In the genomic region with DNA sequence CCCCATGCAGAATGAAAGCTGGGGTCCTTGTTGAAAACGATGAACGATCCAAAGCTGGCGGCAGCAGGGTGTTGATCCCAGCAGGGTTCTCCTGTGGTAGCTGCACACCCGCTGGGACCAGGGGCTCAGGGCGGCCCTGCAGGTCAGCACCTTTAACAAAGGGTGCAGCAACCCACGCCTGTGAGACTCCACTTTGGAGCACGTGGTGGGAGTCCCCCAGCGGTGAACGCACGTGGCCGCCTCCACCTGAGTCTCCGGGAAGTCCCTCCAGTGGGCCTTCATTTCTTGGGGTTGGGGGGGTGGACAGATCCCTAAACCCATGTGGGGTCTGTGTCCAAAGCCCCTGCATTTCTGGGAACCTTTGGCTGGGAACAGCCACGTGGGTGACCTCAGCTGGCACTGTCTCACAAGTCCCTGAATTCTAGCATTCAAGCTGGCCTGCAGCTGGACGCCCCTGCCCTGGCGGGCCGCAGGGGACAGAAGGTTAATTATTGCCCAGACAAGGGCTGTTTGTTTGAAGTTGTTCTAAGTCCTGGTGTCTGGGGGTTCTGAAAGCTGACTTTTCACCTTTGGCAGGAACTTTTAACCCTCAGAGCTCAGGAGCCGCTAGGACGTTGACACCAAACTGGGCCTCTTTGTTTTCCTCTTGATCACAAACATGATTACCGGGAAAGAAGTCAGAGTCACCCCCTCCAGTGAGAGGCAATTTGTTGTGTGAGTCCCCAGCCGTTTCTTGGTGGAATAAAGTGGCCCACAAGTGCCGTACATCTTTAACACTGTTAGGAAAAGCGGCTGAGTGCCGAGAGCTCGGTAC, we compare ENCODE assay signal across 1 cellular context.
TF ChIP-seq lines count a peak whose summit lies in the region.

No MANE protein-coding gene starts in this region.

TF ChIP-seq in HepG2, 621 proteins besides CTCF, POLR2A, EP300 and RAD21 (continued from another document):
- TF ChIP-seq, protein P1, sequence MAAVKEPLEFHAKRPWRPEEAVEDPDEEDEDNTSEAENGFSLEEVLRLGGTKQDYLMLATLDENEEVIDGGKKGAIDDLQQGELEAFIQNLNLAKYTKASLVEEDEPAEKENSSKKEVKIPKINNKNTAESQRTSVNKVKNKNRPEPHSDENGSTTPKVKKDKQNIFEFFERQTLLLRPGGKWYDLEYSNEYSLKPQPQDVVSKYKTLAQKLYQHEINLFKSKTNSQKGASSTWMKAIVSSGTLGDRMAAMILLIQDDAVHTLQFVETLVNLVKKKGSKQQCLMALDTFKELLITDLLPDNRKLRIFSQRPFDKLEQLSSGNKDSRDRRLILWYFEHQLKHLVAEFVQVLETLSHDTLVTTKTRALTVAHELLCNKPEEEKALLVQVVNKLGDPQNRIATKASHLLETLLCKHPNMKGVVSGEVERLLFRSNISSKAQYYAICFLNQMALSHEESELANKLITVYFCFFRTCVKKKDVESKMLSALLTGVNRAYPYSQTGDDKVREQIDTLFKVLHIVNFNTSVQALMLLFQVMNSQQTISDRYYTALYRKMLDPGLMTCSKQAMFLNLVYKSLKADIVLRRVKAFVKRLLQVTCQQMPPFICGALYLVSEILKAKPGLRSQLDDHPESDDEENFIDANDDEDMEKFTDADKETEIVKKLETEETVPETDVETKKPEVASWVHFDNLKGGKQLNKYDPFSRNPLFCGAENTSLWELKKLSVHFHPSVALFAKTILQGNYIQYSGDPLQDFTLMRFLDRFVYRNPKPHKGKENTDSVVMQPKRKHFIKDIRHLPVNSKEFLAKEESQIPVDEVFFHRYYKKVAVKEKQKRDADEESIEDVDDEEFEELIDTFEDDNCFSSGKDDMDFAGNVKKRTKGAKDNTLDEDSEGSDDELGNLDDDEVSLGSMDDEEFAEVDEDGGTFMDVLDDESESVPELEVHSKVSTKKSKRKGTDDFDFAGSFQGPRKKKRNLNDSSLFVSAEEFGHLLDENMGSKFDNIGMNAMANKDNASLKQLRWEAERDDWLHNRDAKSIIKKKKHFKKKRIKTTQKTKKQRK (IDR thresholded peaks at IDR 0.05; ENCODE audit: low read length) = no peak
- TF ChIP-seq, protein P2, sequence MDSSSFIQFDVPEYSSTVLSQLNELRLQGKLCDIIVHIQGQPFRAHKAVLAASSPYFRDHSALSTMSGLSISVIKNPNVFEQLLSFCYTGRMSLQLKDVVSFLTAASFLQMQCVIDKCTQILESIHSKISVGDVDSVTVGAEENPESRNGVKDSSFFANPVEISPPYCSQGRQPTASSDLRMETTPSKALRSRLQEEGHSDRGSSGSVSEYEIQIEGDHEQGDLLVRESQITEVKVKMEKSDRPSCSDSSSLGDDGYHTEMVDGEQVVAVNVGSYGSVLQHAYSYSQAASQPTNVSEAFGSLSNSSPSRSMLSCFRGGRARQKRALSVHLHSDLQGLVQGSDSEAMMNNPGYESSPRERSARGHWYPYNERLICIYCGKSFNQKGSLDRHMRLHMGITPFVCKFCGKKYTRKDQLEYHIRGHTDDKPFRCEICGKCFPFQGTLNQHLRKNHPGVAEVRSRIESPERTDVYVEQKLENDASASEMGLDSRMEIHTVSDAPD (CRISPR knock-in tag; IDR thresholded peaks at IDR 0.05) = peak; percentile 54; the same call in 1 of the 2 replicates
- TF ChIP-seq ZNF570 (CRISPR knock-in tag; IDR thresholded peaks at IDR 0.05; ENCODE audit: borderline replicate concordance) (no peak), CBX5 (CRISPR knock-in tag; IDR thresholded peaks at IDR 0.05; ENCODE audit: borderline replicate concordance) (peak; percentile 77; the same call in 1 of the 2 replicates), MEIS2 (CRISPR knock-in tag; IDR thresholded peaks at IDR 0.05) (peak; percentile 89), RXRB (CRISPR knock-in tag; IDR thresholded peaks at IDR 0.05; ENCODE audit: borderline replicate concordance) (peak; percentile 99), SAP130 (CRISPR knock-in tag; IDR thresholded peaks at IDR 0.05; ENCODE audit: low read depth) (peak; percentile 95), ZNF432 (CRISPR knock-in tag; IDR thresholded peaks at IDR 0.05; ENCODE audit: borderline replicate concordance) (no peak), TSC22D2 (CRISPR knock-in tag; IDR thresholded peaks at IDR 0.05; ENCODE audit: borderline replicate concordance) (peak; percentile 23; the same call in 1 of the 2 replicates), ZFP36L1 (CRISPR knock-in tag; IDR thresholded peaks at IDR 0.05) (peak; percentile 93), RFXAP (CRISPR knock-in tag; IDR thresholded peaks at IDR 0.05; ENCODE audit: borderline replicate concordance) (peak; percentile 53; the same call in 1 of the 2 replicates), ZFP90 (CRISPR knock-in tag; IDR thresholded peaks at IDR 0.05; ENCODE audit: borderline replicate concordance) (peak; percentile 72), PAX8 (CRISPR knock-in tag; IDR thresholded peaks at IDR 0.05; ENCODE audit: borderline replicate concordance) (no peak), FOXA3 (CRISPR knock-in tag; IDR thresholded peaks at IDR 0.05) (peak; percentile 83), ZSCAN25 (CRISPR knock-in tag; IDR thresholded peaks at IDR 0.05) (peak; percentile 78), ZNF232 (CRISPR knock-in tag; IDR thresholded peaks at IDR 0.05; ENCODE audit: borderline replicate concordance) (peak; percentile 73; the same call in 1 of the 2 replicates), ZNF335 (CRISPR knock-in tag; IDR thresholded peaks at IDR 0.05) (peak; percentile 91), SMARCC2 (IDR thresholded peaks at IDR 0.05) (no peak), ZSCAN9 (CRISPR knock-in tag; IDR thresholded peaks at IDR 0.05; ENCODE audit: borderline replicate concordance) (peak; percentile 91), PAWR (CRISPR knock-in tag; IDR thresholded peaks at IDR 0.05; ENCODE audit: borderline replicate concordance) (no peak), ZNF296 (CRISPR knock-in tag; conservative IDR thresholded peaks at IDR 0.05) (peak; percentile 77; the same call in 1 of the 2 replicates), ISX (CRISPR knock-in tag; conservative IDR thresholded peaks at IDR 0.05) (no peak), SMYD3 (CRISPR knock-in tag; IDR thresholded peaks at IDR 0.05) (peak; percentile 81), SP2 (CRISPR knock-in tag; IDR thresholded peaks at IDR 0.05) (no peak), NCOA5 (CRISPR knock-in tag; IDR thresholded peaks at IDR 0.05) (no peak)
- TF ChIP-seq, protein P3, sequence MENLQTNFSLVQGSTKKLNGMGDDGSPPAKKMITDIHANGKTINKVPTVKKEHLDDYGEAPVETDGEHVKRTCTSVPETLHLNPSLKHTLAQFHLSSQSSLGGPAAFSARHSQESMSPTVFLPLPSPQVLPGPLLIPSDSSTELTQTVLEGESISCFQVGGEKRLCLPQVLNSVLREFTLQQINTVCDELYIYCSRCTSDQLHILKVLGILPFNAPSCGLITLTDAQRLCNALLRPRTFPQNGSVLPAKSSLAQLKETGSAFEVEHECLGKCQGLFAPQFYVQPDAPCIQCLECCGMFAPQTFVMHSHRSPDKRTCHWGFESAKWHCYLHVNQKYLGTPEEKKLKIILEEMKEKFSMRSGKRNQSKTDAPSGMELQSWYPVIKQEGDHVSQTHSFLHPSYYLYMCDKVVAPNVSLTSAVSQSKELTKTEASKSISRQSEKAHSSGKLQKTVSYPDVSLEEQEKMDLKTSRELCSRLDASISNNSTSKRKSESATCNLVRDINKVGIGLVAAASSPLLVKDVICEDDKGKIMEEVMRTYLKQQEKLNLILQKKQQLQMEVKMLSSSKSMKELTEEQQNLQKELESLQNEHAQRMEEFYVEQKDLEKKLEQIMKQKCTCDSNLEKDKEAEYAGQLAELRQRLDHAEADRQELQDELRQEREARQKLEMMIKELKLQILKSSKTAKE (CRISPR knock-in tag; IDR thresholded peaks at IDR 0.05; ENCODE audit: borderline replicate concordance) = peak; percentile 97
- TF ChIP-seq, protein P4, sequence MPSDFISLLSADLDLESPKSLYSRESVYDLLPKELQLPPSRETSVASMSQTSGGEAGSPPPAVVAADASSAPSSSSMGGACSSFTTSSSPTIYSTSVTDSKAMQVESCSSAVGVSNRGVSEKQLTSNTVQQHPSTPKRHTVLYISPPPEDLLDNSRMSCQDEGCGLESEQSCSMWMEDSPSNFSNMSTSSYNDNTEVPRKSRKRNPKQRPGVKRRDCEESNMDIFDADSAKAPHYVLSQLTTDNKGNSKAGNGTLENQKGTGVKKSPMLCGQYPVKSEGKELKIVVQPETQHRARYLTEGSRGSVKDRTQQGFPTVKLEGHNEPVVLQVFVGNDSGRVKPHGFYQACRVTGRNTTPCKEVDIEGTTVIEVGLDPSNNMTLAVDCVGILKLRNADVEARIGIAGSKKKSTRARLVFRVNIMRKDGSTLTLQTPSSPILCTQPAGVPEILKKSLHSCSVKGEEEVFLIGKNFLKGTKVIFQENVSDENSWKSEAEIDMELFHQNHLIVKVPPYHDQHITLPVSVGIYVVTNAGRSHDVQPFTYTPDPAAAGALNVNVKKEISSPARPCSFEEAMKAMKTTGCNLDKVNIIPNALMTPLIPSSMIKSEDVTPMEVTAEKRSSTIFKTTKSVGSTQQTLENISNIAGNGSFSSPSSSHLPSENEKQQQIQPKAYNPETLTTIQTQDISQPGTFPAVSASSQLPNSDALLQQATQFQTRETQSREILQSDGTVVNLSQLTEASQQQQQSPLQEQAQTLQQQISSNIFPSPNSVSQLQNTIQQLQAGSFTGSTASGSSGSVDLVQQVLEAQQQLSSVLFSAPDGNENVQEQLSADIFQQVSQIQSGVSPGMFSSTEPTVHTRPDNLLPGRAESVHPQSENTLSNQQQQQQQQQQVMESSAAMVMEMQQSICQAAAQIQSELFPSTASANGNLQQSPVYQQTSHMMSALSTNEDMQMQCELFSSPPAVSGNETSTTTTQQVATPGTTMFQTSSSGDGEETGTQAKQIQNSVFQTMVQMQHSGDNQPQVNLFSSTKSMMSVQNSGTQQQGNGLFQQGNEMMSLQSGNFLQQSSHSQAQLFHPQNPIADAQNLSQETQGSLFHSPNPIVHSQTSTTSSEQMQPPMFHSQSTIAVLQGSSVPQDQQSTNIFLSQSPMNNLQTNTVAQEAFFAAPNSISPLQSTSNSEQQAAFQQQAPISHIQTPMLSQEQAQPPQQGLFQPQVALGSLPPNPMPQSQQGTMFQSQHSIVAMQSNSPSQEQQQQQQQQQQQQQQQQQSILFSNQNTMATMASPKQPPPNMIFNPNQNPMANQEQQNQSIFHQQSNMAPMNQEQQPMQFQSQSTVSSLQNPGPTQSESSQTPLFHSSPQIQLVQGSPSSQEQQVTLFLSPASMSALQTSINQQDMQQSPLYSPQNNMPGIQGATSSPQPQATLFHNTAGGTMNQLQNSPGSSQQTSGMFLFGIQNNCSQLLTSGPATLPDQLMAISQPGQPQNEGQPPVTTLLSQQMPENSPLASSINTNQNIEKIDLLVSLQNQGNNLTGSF (CRISPR knock-in tag; IDR thresholded peaks at IDR 0.05) = peak; percentile 37; the same call in 1 of the 2 replicates
- TF ChIP-seq, protein P5, sequence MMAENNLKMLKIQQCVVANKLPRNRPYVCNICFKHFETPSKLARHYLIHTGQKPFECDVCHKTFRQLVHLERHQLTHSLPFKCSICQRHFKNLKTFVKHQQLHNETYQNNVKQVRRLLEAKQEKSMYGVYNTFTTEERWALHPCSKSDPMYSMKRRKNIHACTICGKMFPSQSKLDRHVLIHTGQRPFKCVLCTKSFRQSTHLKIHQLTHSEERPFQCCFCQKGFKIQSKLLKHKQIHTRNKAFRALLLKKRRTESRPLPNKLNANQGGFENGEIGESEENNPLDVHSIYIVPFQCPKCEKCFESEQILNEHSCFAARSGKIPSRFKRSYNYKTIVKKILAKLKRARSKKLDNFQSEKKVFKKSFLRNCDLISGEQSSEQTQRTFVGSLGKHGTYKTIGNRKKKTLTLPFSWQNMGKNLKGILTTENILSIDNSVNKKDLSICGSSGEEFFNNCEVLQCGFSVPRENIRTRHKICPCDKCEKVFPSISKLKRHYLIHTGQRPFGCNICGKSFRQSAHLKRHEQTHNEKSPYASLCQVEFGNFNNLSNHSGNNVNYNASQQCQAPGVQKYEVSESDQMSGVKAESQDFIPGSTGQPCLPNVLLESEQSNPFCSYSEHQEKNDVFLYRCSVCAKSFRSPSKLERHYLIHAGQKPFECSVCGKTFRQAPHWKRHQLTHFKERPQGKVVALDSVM (CRISPR knock-in tag; IDR thresholded peaks at IDR 0.05) = peak; percentile 52; the same call in 1 of the 2 replicates
- TF ChIP-seq, protein P6, sequence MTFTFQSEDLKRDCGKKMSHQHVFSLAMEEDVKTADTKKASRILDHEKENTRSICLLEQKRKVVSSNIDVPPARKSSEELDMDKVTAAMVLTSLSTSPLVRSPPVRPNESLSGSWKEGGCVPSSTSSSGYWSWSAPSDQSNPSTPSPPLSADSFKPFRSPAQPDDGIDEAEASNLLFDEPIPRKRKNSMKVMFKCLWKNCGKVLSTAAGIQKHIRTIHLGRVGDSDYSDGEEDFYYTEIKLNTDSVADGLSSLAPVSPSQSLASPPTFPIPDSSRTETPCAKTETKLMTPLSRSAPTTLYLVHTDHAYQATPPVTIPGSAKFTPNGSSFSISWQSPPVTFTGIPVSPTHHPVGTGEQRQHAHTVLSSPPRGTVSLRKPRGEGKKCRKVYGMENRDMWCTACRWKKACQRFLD (CRISPR knock-in tag; IDR thresholded peaks at IDR 0.05; ENCODE audit: borderline replicate concordance) = peak; percentile 81; the same call in 1 of the 2 replicates
- TF ChIP-seq, protein P7, sequence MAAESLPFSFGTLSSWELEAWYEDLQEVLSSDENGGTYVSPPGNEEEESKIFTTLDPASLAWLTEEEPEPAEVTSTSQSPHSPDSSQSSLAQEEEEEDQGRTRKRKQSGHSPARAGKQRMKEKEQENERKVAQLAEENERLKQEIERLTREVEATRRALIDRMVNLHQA (CRISPR knock-in tag; IDR thresholded peaks at IDR 0.05) = no peak
- TF ChIP-seq, protein P8, sequence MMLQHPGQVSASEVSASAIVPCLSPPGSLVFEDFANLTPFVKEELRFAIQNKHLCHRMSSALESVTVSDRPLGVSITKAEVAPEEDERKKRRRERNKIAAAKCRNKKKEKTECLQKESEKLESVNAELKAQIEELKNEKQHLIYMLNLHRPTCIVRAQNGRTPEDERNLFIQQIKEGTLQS (CRISPR knock-in tag; IDR thresholded peaks at IDR 0.05) = no peak
- TF ChIP-seq, protein P9, sequence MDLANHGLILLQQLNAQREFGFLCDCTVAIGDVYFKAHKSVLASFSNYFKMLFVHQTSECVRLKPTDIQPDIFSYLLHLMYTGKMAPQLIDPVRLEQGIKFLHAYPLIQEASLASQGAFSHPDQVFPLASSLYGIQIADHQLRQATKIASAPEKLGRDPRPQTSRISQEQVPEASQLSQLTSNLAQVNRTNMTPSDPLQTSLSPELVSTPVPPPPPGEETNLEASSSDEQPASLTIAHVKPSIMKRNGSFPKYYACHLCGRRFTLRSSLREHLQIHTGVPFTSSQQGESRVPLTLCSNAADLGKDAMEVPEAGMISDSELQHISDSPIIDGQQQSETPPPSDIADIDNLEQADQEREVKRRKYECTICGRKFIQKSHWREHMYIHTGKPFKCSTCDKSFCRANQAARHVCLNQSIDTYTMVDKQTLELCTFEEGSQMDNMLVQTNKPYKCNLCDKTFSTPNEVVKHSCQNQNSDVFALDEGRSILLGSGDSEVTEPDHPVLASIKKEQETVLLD (CRISPR knock-in tag; IDR thresholded peaks at IDR 0.05; ENCODE audit: low read depth) = peak; percentile 36; the same call in 1 of the 2 replicates
- TF ChIP-seq, protein P10, sequence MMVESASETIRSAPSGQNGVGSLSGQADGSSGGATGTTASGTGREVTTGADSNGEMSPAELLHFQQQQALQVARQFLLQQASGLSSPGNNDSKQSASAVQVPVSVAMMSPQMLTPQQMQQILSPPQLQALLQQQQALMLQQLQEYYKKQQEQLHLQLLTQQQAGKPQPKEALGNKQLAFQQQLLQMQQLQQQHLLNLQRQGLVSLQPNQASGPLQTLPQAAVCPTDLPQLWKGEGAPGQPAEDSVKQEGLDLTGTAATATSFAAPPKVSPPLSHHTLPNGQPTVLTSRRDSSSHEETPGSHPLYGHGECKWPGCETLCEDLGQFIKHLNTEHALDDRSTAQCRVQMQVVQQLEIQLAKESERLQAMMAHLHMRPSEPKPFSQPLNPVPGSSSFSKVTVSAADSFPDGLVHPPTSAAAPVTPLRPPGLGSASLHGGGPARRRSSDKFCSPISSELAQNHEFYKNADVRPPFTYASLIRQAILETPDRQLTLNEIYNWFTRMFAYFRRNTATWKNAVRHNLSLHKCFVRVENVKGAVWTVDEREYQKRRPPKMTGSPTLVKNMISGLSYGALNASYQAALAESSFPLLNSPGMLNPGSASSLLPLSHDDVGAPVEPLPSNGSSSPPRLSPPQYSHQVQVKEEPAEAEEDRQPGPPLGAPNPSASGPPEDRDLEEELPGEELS (CRISPR knock-in tag; IDR thresholded peaks at IDR 0.05) = peak; percentile 99
